1 cellular context compared by ENCODE assay signal in genomic region chr19:54023191-54023590, GRCh38.
TF ChIP-seq lines count a peak whose summit lies in the region.

No MANE protein-coding gene starts in this region.

TF ChIP-seq in IMR-90, 13 proteins besides CTCF, POLR2A, EP300 and RAD21:
- TF ChIP-seq CEBPB (IDR thresholded peaks at IDR 0.05; ENCODE audit: low read depth, low read length) = no peak
- no peak for TF ChIP-seq NFE2L2 (IDR thresholded peaks at IDR 0.05; ENCODE audit: low read depth, low read length)
- TF ChIP-seq, protein P1, sequence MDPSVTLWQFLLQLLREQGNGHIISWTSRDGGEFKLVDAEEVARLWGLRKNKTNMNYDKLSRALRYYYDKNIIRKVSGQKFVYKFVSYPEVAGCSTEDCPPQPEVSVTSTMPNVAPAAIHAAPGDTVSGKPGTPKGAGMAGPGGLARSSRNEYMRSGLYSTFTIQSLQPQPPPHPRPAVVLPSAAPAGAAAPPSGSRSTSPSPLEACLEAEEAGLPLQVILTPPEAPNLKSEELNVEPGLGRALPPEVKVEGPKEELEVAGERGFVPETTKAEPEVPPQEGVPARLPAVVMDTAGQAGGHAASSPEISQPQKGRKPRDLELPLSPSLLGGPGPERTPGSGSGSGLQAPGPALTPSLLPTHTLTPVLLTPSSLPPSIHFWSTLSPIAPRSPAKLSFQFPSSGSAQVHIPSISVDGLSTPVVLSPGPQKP (IDR thresholded peaks at IDR 0.05; ENCODE audit: borderline replicate concordance, low read depth, low read length) = no peak
- TF ChIP-seq RFX5 (IDR thresholded peaks at IDR 0.05; ENCODE audit: low read depth, low read length) = no peak
- no peak for TF ChIP-seq MAFK (IDR thresholded peaks at IDR 0.05; ENCODE audit: low read depth, low read length)
- no peak for TF ChIP-seq MAZ (IDR thresholded peaks at IDR 0.05; ENCODE audit: borderline replicate concordance, low read depth, low read length)
- TF ChIP-seq, protein P2, sequence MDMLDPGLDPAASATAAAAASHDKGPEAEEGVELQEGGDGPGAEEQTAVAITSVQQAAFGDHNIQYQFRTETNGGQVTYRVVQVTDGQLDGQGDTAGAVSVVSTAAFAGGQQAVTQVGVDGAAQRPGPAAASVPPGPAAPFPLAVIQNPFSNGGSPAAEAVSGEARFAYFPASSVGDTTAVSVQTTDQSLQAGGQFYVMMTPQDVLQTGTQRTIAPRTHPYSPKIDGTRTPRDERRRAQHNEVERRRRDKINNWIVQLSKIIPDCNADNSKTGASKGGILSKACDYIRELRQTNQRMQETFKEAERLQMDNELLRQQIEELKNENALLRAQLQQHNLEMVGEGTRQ (IDR thresholded peaks at IDR 0.05; ENCODE audit: low read depth, low read length) = no peak
- TF ChIP-seq SMC3 (IDR thresholded peaks at IDR 0.05; ENCODE audit: low read depth, low read length) = no peak
- TF ChIP-seq FOS (IDR thresholded peaks at IDR 0.05; ENCODE audit: low read depth, low read length) = no peak
- TF ChIP-seq CHD1 (IDR thresholded peaks at IDR 0.05; ENCODE audit: low read depth, low read length) = no peak
- no peak for TF ChIP-seq MXI1 (IDR thresholded peaks at IDR 0.05; ENCODE audit: borderline replicate concordance, low read depth, low read length)
- TF ChIP-seq RCOR1 (IDR thresholded peaks at IDR 0.05; ENCODE audit: insufficient replicate concordance, low read length) = no peak
- no peak for TF ChIP-seq BHLHE40 (IDR thresholded peaks at IDR 0.05; ENCODE audit: low read depth, low read length)
